18 cellular contexts compared by ENCODE assay signal in genomic region chr16:84764970-84765369, GRCh38. TPM values are rescaled to one million over a fixed set of nuclear protein-coding genes. Genes with fewer than 3 reads are reported as not detected.
DNase-seq lines count a peak whose midpoint lies in the region; ATAC-seq and TF ChIP-seq lines count a peak whose summit lies in the region.
"Had no signal": no experiment of that assay in that cellular context is flagged by ENCODE, and none has a peak within 500 bp of the region (broad histone marks: within the 10 kb centered on the region; RNA-seq: fewer than 3 reads in every experiment).

No MANE protein-coding gene starts in this region.

- no peak overlapping the region for H3K4ac ChIP-seq in mesenchymal stem cell (ENCODE audit: low read depth in 1 of 2, low read length in 2 of 2)

- 100% methylated on average over 1 of the region's 2 CpGs for WGBS in mesenchymal stem cell

- no peaks in the 10 kb centered on the region for H3K27me3 Mint-ChIP-seq in T-helper 2 cell treated with Interferon-gamma antibody and Interleukin-4, amounts not matched to agents 5 μg/mL and 100 μg/mL, for 36 hours (ENCODE audit: low read depth)
- no peaks in the 10 kb centered on the region for H3K27me3 Mint-ChIP-seq in CD4-positive, alpha-beta memory T cell

- H4K8ac ChIP-seq in mesenchymal stem cell (ENCODE audit: low read length) = no peak overlapping the region

- no peaks in the 10 kb centered on the region for H3K9me3 Mint-ChIP-seq in T-helper 2 cell treated with Interferon-gamma antibody and Interleukin-4, amounts not matched to agents 5 μg/mL and 100 μg/mL, for 36 hours
- H3K9me3 Mint-ChIP-seq in CD4-positive, alpha-beta memory T cell = no peaks in the 10 kb centered on the region

- no peak overlapping the region for H2BK5ac ChIP-seq in mesenchymal stem cell (ENCODE audit: low read depth, low read length, poor library complexity, severe bottlenecking)

- H3K23ac ChIP-seq in mesenchymal stem cell (ENCODE audit: low read length in 2 of 2) = no peak overlapping the region

- H2AK5ac ChIP-seq in mesenchymal stem cell (ENCODE audit: low read length, severe bottlenecking) = no peak overlapping the region

- H3K4me3 Mint-ChIP-seq in T-helper 2 cell treated with Interferon-gamma antibody and Interleukin-4, amounts not matched to agents 5 μg/mL and 100 μg/mL, for 36 hours = no peak overlapping the region
- peak overlapping the region in 3 of 8 donors; percentile 40 to 65 (median 51) for H3K4me3 Mint-ChIP-seq in CD4-positive, alpha-beta memory T cell

- no peak for ATAC-seq in left lung
- no peak for ATAC-seq in left lobe of liver
- ATAC-seq: GM12878, HCT116, K562 had no signal

- no peak overlapping the region for H2BK12ac ChIP-seq in mesenchymal stem cell (ENCODE audit: low read length in 2 of 2)

- no peak overlapping the region for H3K27ac ChIP-seq in CD4-positive, alpha-beta memory T cell (ENCODE audit: low read depth, low read length)
- H3K27ac ChIP-seq in coronary artery (no peak overlapping the region), mesenchymal stem cell (ENCODE audit: low read length, poor library complexity, severe bottlenecking) (no peak overlapping the region), left lung (peak overlapping the region in 1 of 2 donors; percentile 53)
- H3K27ac ChIP-seq: 22Rv1, GM23248 had no signal

- H3K36me3 Mint-ChIP-seq in T-helper 2 cell treated with Interferon-gamma antibody and Interleukin-4, amounts not matched to agents 5 μg/mL and 100 μg/mL, for 36 hours (ENCODE audit: low read depth) = peaks cover 76% of the 10 kb centered on the region
- peaks cover 83 to 87% of the 10 kb centered on the region in 2 donors for H3K36me3 Mint-ChIP-seq in CD4-positive, alpha-beta memory T cell

- H3K27me3 ChIP-seq in CD4-positive, alpha-beta memory T cell (ENCODE audit: insufficient read depth, low read length) = no peaks in the 10 kb centered on the region
- no peaks in the 10 kb centered on the region for H3K27me3 ChIP-seq in mesenchymal stem cell (ENCODE audit: control insufficient read depth in 1 of 2, insufficient read depth in 1 of 2, low read length in 2 of 2)
- H3K27me3 ChIP-seq in left lung = no peaks in the 10 kb centered on the region

- H2AFZ ChIP-seq in mesenchymal stem cell (ENCODE audit: low read depth, low read length) = no peak overlapping the region
- H2AFZ ChIP-seq: GM23248 had no signal

- no peak overlapping the region for H4K91ac ChIP-seq in mesenchymal stem cell (ENCODE audit: low read length)

- no peak overlapping the region for H3K14ac ChIP-seq in mesenchymal stem cell (ENCODE audit: low read length in 2 of 2)

- H2BK120ac ChIP-seq in mesenchymal stem cell (ENCODE audit: low read depth, low read length) = no peak overlapping the region

- H3K18ac ChIP-seq in mesenchymal stem cell (ENCODE audit: low read depth in 1 of 2, low read length in 2 of 2) = no peak overlapping the region

- POLR2A ChIA-PET in CD4-positive, alpha-beta memory T cell (lab: Charles Lee; ENCODE audit: partially characterized antibody) = interaction anchor here (5.0 kb wide), 1 partner anchor 10 kb away, joined by 45 read pairs; no protein-coding TSS in a partner anchor

- peaks cover 28% of the 10 kb centered on the region for H3K4me1 Mint-ChIP-seq in T-helper 2 cell treated with Interferon-gamma antibody and Interleukin-4, amounts not matched to agents 5 μg/mL and 100 μg/mL, for 36 hours (ENCODE audit: low read depth)
- H3K4me1 Mint-ChIP-seq in CD4-positive, alpha-beta memory T cell = peaks cover 49 to 80% (median 66%) of the 10 kb centered on the region in 4 donors

- peak overlapping the region; percentile 43 for H3K27ac Mint-ChIP-seq in T-helper 2 cell treated with Interferon-gamma antibody and Interleukin-4, amounts not matched to agents 5 μg/mL and 100 μg/mL, for 36 hours
- peak overlapping the region; percentile 85 to 98 (median 95) for H3K27ac Mint-ChIP-seq in CD4-positive, alpha-beta memory T cell

- H3K9me3 ChIP-seq in CD4-positive, alpha-beta memory T cell (ENCODE audit: control insufficient read depth in 1 of 2, low read length in 2 of 2) = no peaks in the 10 kb centered on the region
- no peaks in the 10 kb centered on the region for H3K9me3 ChIP-seq in mesenchymal stem cell (ENCODE audit: control insufficient read depth, low read length)
- H3K9me3 ChIP-seq in left lung = no peaks in the 10 kb centered on the region

- no peak overlapping the region for H3K4me2 ChIP-seq in mesenchymal stem cell (ENCODE audit: low read length, poor library complexity, severe bottlenecking)

- H3K36me3 ChIP-seq in CD4-positive, alpha-beta memory T cell (ENCODE audit: insufficient read depth, low read length) = peaks cover 64% of the 10 kb centered on the region
- peaks cover 41 to 87% of the 10 kb centered on the region in 2 experiments for H3K36me3 ChIP-seq in mesenchymal stem cell (ENCODE audit: control insufficient read depth in 1 of 2, insufficient read depth in 2 of 2, low read depth in 1 of 2, low read length in 2 of 2)
- peaks cover 0 to 92% of the 10 kb centered on the region in 2 donors for H3K36me3 ChIP-seq in left lung

- peaks cover 60% of the 10 kb centered on the region for H3K4me1 ChIP-seq in CD4-positive, alpha-beta memory T cell (ENCODE audit: insufficient read depth, low read length)
- peaks cover 8% of the 10 kb centered on the region for H3K4me1 ChIP-seq in mesenchymal stem cell (ENCODE audit: control insufficient read depth, insufficient read depth, low read depth, low read length)
- H3K4me1 ChIP-seq in left lung = peaks cover 0 to 16% of the 10 kb centered on the region in 2 donors

- no peak overlapping the region for H3K4me3 ChIP-seq in CD4-positive, alpha-beta memory T cell (ENCODE audit: low read length in 2 of 2)
- H3K4me3 ChIP-seq in coronary artery = no peak overlapping the region
- H3K4me3 ChIP-seq in mesenchymal stem cell (ENCODE audit: insufficient read depth in 1 of 2, low read depth in 1 of 2, low read length in 2 of 2) = no peak overlapping the region
- H3K4me3 ChIP-seq in left lung = no peak overlapping the region
- H3K4me3 ChIP-seq: GM12878, GM23248, K562 had no signal

- H3K9ac ChIP-seq in mesenchymal stem cell (ENCODE audit: low read length) = no peak overlapping the region
- H3K9ac ChIP-seq: GM23248 had no signal

- TF ChIP-seq CTCF in coronary artery (IDR thresholded peaks at IDR 0.05) (no peak), left lung (IDR thresholded peaks at IDR 0.05) (no peak)

- no peak for DNase-seq in T-helper 2 cell treated with Interferon-gamma antibody and Interleukin-4, amounts not matched to agents 5 μg/mL and 100 μg/mL, for 36 hours (ENCODE audit: low spot score)
- DNase-seq in T-helper 2 cell (no peak), coronary artery (ENCODE audit: low spot score) (peak; percentile 19), mesenchymal stem cell (peak; percentile 65), NCI-H146 treated with DMSO at 0.1 percent for 48 hours (lab: John Stamatoyannopoulos, UW; ENCODE audit: unreplicated experiment) (no peak), left lung (no peak), left lobe of liver (ENCODE audit: low spot score) (no peak)
- no peak for DNase-seq in CD4-positive, alpha-beta memory T cell
- DNase-seq: DMS 273 treated with DMSO at 0.1 percent for 48 hours, GDM1, GM23248, NCI-H1930, NCI-H446, NCI-H69 had no signal

- intact Hi-C loops in CD4-positive, alpha-beta memory T cell (cut with micrococcal nuclease) = no loop called here
- intact Hi-C loops in left lung (cut with DNase I) = no loop called here

- no peak overlapping the region for H2BK15ac ChIP-seq in mesenchymal stem cell (ENCODE audit: low read depth, poor library complexity, severe bottlenecking)

- CTCF ChIA-PET in CD4-positive, alpha-beta memory T cell (lab: Charles Lee; ENCODE audit: partially characterized antibody) = interaction anchor here (0.7 to 5.6 kb wide), 4 partner anchors 8 to 206 kb away, joined by 3 to 68 read pairs (median 7); no protein-coding TSS in a partner anchor

- peaks cover 51% of the 10 kb centered on the region for H3K79me1 ChIP-seq in mesenchymal stem cell (replicated peaks; ENCODE audit: low read length, poor library complexity, severe bottlenecking)

RNA-seq across cellular contexts. Expression of gene CRISPLD2, which starts 54.8 kb away (rescaled TPM):
- under 1 TPM; 0.32 to 0.89 TPM for total RNA-seq in CD4-positive, alpha-beta memory T cell
- polyA plus RNA-seq in CD4-positive, alpha-beta memory T cell = 1 to 10 TPM; 1.0 to 2.5 TPM
- polyA plus RNA-seq in mesenchymal stem cell (2013, experiment 1 of 2) = 92.2 TPM
- 91.8 TPM for polyA plus RNA-seq in mesenchymal stem cell (2013, experiment 2 of 2)
- total RNA-seq in left lung (100 to 1,000 TPM in 1 of 2 donors, 10 to 100 TPM in 1; 86.6 to 106 TPM), left lobe of liver (4.5 TPM)

Comparison
In these comparisons a context has a peak if more than half of its experiments do, and no peak if none do; other contexts are left out.
1. DNase-seq: peak in coronary artery (single experiment) and mesenchymal stem cell (single experiment); none in T-helper 2 cell treated with Interferon-gamma antibody and Interleukin-4, amounts not matched to agents 5 μg/mL and 100 μg/mL, for 36 hours (single experiment), T-helper 2 cell (0 of 5), CD4-positive, alpha-beta memory T cell (0 of 5), NCI-H146 treated with DMSO at 0.1 percent for 48 hours (single experiment), left lung (0 of 2) and left lobe of liver (single experiment).
2. RNA of gene CRISPLD2, which starts 54.8 kb away (total RNA-seq): 86.6 to 106 TPM in left lung; 4.5 TPM in left lobe of liver (single experiment) and 0.32 to 0.89 TPM in CD4-positive, alpha-beta memory T cell; every median in the first group is over 10 times any median in the second.